In the genomic region with DNA sequence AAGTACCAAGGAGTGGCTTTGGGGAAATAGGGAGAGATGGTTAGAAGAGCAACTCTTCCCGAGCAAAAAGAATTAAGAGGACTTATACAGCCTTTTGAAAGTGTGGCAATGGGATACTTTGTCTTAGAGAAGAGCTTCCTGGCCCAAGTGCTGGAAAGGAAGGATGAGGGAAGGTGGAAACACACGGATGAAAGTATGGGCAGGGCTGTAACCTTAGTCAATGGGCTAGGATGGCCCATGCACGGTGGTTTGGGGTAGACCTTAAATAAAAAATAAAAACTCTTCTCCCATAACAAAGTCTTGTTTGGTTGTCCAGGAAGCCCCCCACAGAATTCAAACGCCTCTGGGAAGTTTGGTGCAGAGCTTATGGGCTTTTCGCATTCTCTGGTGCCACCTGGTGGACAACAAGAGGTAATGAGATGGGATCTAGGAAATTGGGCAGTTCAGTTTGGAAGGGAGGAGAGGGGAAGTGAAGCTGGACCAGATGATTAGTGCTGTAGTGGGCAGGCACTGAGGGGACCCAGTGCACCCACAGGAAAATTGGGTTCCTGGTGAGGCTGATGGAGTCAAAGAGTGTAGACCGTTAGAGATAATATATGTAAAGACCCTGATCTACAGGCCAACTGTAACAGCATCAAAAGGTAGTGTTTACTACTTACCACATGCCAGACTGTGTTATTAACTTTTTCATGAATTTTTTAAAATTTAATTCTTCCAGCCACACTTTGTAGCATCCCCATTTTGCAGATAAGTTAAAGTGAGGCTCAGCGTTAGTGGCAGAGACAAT, we compare ENCODE assay signal across 8 cellular contexts. TPM values are rescaled to one million over a fixed set of nuclear protein-coding genes. Genes with fewer than 3 reads are reported as not detected.
DNase-seq lines count a peak whose midpoint lies in the region; ATAC-seq and TF ChIP-seq lines count a peak whose summit lies in the region.

No MANE protein-coding gene starts in this region.

- H3K9me3 ChIP-seq in body of pancreas, result no peaks in the 10 kb centered on the region

- WGBS in body of pancreas, 2 donors, result 20 to 24% methylated on average over 7 of the region's 7 CpGs

- in situ Hi-C loops in GM13976 (cut with MboI; ENCODE audit: low sequenced_read_pairs, unreplicated experiment), result loop anchor here (10.0 to 25.0 kb wide), 4 partner anchors 372 to 1330 kb away; partner anchors contain the start of gene SLC25A14

- H3K27ac ChIP-seq in body of pancreas, result no peak overlapping the region

- H3K4me3 ChIP-seq in body of pancreas, result no peak overlapping the region
- H3K4me3 ChIP-seq in kidney epithelial cell (ENCODE audit: low read depth, low read length), result no peak overlapping the region

- ATAC-seq in body of pancreas (peak; percentile 53), HG03565 (IDR thresholded peaks at IDR 0.05; ENCODE audit: unreplicated experiment) (no peak)

- DNase-seq in AG20443 (ENCODE audit: low spot score), result peak; percentile 52
- peak; percentile 51 for DNase-seq in GM13976 (ENCODE audit: low spot score)
- DNase-seq in Kasumi-1 (lab: John Stamatoyannopoulos, UW), result peak; percentile 46 to 47
- peak; percentile 61 for DNase-seq in SK-N-DZ (ENCODE audit: low spot score)
- peak; percentile 29 to 49 (median 41) for DNase-seq in body of pancreas
- no peak for DNase-seq in kidney epithelial cell (ENCODE audit: low read depth)
- peak in 2 of 3 donors; percentile 2 to 11 for DNase-seq in stimulated activated CD4-positive, alpha-beta T cell treated with anti-CD3 and anti-CD28 coated beads, TNF-alpha, amount 100 ng/mL, for 1 hour (ENCODE audit: low read depth in 3 of 3, low spot score in 1 of 3)

- intact Hi-C loops in body of pancreas (cut with DNase I), result loop anchor here (5.0 kb wide), 2 partner anchors 380 to 525 kb away; no protein-coding TSS in a partner anchor

- H3K4me1 ChIP-seq in body of pancreas, result no peaks in the 10 kb centered on the region

- H3K36me3 ChIP-seq in body of pancreas (replicated peaks in 1 of 2; ENCODE audit: insufficient read depth in 1 of 2, low read depth in 2 of 2) (no peaks in the 10 kb centered on the region), kidney epithelial cell (ENCODE audit: control insufficient read depth, insufficient read depth, low read length) (no peaks in the 10 kb centered on the region)

- peak; percentile 74 for TF ChIP-seq CTCF in GM13976 (IDR thresholded peaks at IDR 0.05; ENCODE audit: borderline replicate concordance, control extremely low read depth, extremely low read depth, insufficient read depth, missing control alignments)
- peak; percentile 39 to 78 (median 66) for TF ChIP-seq CTCF in body of pancreas (IDR thresholded peaks at IDR 0.05)
- peak; percentile 82 for TF ChIP-seq CTCF in kidney epithelial cell (IDR thresholded peaks at IDR 0.05; ENCODE audit: insufficient read depth, low read length, poor library complexity, severe bottlenecking)

- no peak for TF ChIP-seq POLR2A in body of pancreas (IDR thresholded peaks at IDR 0.05)

- H3K27me3 ChIP-seq in body of pancreas (no peaks in the 10 kb centered on the region), kidney epithelial cell (ENCODE audit: control insufficient read depth, insufficient read depth, low read length) (peaks cover 2% of the 10 kb centered on the region)

RNA-seq across cellular contexts. Expression of gene ENOX2, which starts 13.8 kb away (rescaled TPM):
- polyA plus RNA-seq in SK-N-DZ (2014; cell fraction: cytosol; rRNA removed), result 12.8 and 17.8 TPM in 2 replicates
- 6.3 and 11.5 TPM in 2 replicates for polyA plus RNA-seq in SK-N-DZ (2014; cell fraction: nucleus; rRNA removed)
- total RNA-seq in body of pancreas (1 to 10 TPM; 7.9 to 9.1 TPM), kidney epithelial cell (7.7 and 15.1 TPM in 2 replicates)
